Comparison of ENCODE assay signal across 26 cellular contexts in genomic region chrX:118205421-118205820, GRCh38.
"Had no signal": no experiment of that assay in that cellular context is flagged by ENCODE, and none has a peak within 500 bp of the region (broad histone marks: within the 10 kb centered on the region; RNA-seq: fewer than 3 reads in every experiment).

No MANE protein-coding gene starts in this region.

- DNase-seq: heart left ventricle; hypothalamus; immature natural killer cell; islet precursor cell; left lung; lower lobe of right lung; mammary epithelial cell; mesenchymal stem cell; naive thymus-derived CD8-positive, alpha-beta T cell; nephron progenitor cell; occipital lobe; right lobe of liver; stimulated activated CD4-positive, alpha-beta T cell treated with anti-CD3 and anti-CD28 coated beads, Interleukin-1b, Interleukin-23, amount 100 ng/mL, for 48 hours; stimulated activated CD4-positive, alpha-beta T cell treated with anti-CD3 and anti-CD28 coated beads, Interleukin-2, amount 100 ng/mL, for 48 hours; stimulated activated CD4-positive, alpha-beta T cell treated with anti-CD3 and anti-CD28 coated beads, Interleukin-4, amount 100 ng/mL, for 4 hours; stimulated activated CD8-positive, alpha-beta memory T cell treated with anti-CD3 and anti-CD28 coated beads, Interleukin-4, amount 100 ng/mL, for 48 hours; stimulated activated naive CD4-positive, alpha-beta T cell treated with Interleukin-2 at 50 U/mL for 16 hours; stimulated activated naive CD8-positive, alpha-beta T cell treated with anti-CD3 and anti-CD28 coated beads, Interleukin-15, amount 100 ng/mL, for 72 hours; substantia nigra; uterus had no signal

- H3K4me3 ChIP-seq: heart left ventricle, left lung, lower lobe of right lung, neural progenitor cell, right atrium auricular region, right lobe of liver, smooth muscle cell, tibial nerve, uterus had no signal

- H3K36me3 ChIP-seq: heart left ventricle, left lung, lower lobe of right lung, neural progenitor cell, neutrophil, right atrium auricular region, right lobe of liver, tibial nerve, uterus had no signal

- H3K9me3 ChIP-seq: heart left ventricle, left lung, lower lobe of right lung, neutrophil, right atrium auricular region, right lobe of liver, tibial nerve, uterus had no signal

- H3K4me1 ChIP-seq: heart left ventricle, left lung, lower lobe of right lung, neural progenitor cell, right atrium auricular region, tibial nerve, uterus had no signal

- H3K27me3 ChIP-seq: left lung, neural progenitor cell, neutrophil, right atrium auricular region, right lobe of liver, tibial nerve, uterus had no signal

- H3K27ac ChIP-seq: heart left ventricle, left lung, lower lobe of right lung, neural progenitor cell, neutrophil, right atrium auricular region, right lobe of liver, tibial nerve, uterus had no signal

- ATAC-seq: heart left ventricle; left lung; lower lobe of right lung; naive thymus-derived CD8-positive, alpha-beta T cell; stimulated activated memory B cell treated with anti-CD40 and anti-IgM and Interleukin-4, amounts not matched to agents 10 μg/mL and 1 μg/mL and 100 μg/mL, for 72 hours; stimulated activated naive CD8-positive, alpha-beta T cell treated with anti-CD3 and anti-CD28 coated beads, Interleukin-15, amount 100 ng/mL, for 72 hours had no signal
